Comparison of ENCODE assay signal across 7 cellular contexts in genomic region chr14:64764641-64765520, GRCh38.
A peak's percentile ranks its signal among the peaks of the same experiment; 100 is the strongest.
DNase-seq lines count a peak whose midpoint lies in the region; ATAC-seq, FAIRE-seq and TF ChIP-seq lines count a peak whose summit lies in the region.

No MANE protein-coding gene starts in this region.

- peak; percentile 55 for FAIRE-seq in GM12891 (lab: Jason Lieb, UNC)

- TF ChIP-seq CTCF in gastroesophageal sphincter (IDR thresholded peaks at IDR 0.05) (peak in 3 of 4 experiments; percentile 89 to 96 (median 93)), neutrophil (IDR thresholded peaks at IDR 0.05) (peak; percentile 92)

- DNase-seq in GM12891 (ENCODE audit: insufficient read length, low spot score) (peak; percentile 88), KBM-7 (peak; percentile 88), SHP77 (lab: John Stamatoyannopoulos, UW) (peak; percentile 46 to 50), activated gamma-delta T cell treated with Interleukin-2 at 50 U/mL for 16 hours (peak; percentile 59)

- H3K4me1 ChIP-seq in gastroesophageal sphincter: peaks cover 0 to 46% (median 15%) of the 10 kb centered on the region in 3 donors
- peaks cover 12 to 28% of the 10 kb centered on the region in 2 experiments for H3K4me1 ChIP-seq in neutrophil (ENCODE audit: control insufficient read depth in 1 of 2, insufficient read depth in 1 of 2, low read depth in 1 of 2, low read length in 1 of 2)
- H3K4me1 ChIP-seq in subcutaneous abdominal adipose tissue (ENCODE audit: control insufficient read depth in 5 of 5, insufficient read depth in 5 of 5, low read length in 5 of 5): peaks cover 8 to 24% (median 16%) of the 10 kb centered on the region in 5 donors

- peak overlapping the region in 1 of 5 donors; percentile 36 for H3K9ac ChIP-seq in subcutaneous abdominal adipose tissue (ENCODE audit: low read length in 5 of 5)

- no peaks in the 10 kb centered on the region for H3K36me3 ChIP-seq in gastroesophageal sphincter
- no peaks in the 10 kb centered on the region for H3K36me3 ChIP-seq in neutrophil
- no peaks in the 10 kb centered on the region for H3K36me3 ChIP-seq in subcutaneous abdominal adipose tissue (ENCODE audit: control insufficient read depth in 5 of 5, insufficient read depth in 5 of 5, low read length in 5 of 5)

- TF ChIP-seq POLR2A in GM12891 (IDR thresholded peaks at IDR 0.05; ENCODE audit: low read depth, low read length): no peak
- no peak for TF ChIP-seq POLR2A in gastroesophageal sphincter (IDR thresholded peaks at IDR 0.05)

- H3K27ac ChIP-seq in gastroesophageal sphincter (peak overlapping the region in 3 of 4 donors; percentile 22 to 46 (median 41)), neutrophil (no peak overlapping the region), subcutaneous abdominal adipose tissue (ENCODE audit: low read depth, low read length) (no peak overlapping the region)

- 12% methylated on average over 8 of the region's 29 CpGs; no CpG with 5 or more reads in 1 of the 2 donors for WGBS in gastroesophageal sphincter (ENCODE audit: low coverage in 1 of 2), 2 donors

- H3K27me3 ChIP-seq in gastroesophageal sphincter (no peaks in the 10 kb centered on the region), neutrophil (peaks cover 38% of the 10 kb centered on the region), subcutaneous abdominal adipose tissue (ENCODE audit: control insufficient read depth in 5 of 5, insufficient read depth in 4 of 5, low read length in 5 of 5) (peaks cover 0 to 13% (median 8%) of the 10 kb centered on the region in 5 donors)

- peak; percentile 73 for ATAC-seq in gastroesophageal sphincter

- TF ChIP-seq EP300 in gastroesophageal sphincter (IDR thresholded peaks at IDR 0.05): no peak

- H3K9me3 ChIP-seq in gastroesophageal sphincter: no peaks in the 10 kb centered on the region
- no peaks in the 10 kb centered on the region for H3K9me3 ChIP-seq in neutrophil
- no peaks in the 10 kb centered on the region for H3K9me3 ChIP-seq in subcutaneous abdominal adipose tissue (ENCODE audit: control insufficient read depth in 5 of 5, low read length in 5 of 5)

- in situ Hi-C loops in KBM-7 (cut with MboI; ENCODE audit: low pct_unique_long_range_greater_than_20kb, low sequenced_read_pairs): loop anchor here (10.0 kb wide), 1 partner anchor 90 kb away; no protein-coding TSS in a partner anchor

- peak overlapping the region in 1 of 2 donors; percentile 43 for H3K4me3 ChIP-seq in gastroesophageal sphincter
- H3K4me3 ChIP-seq in neutrophil (ENCODE audit: low read depth in 1 of 2, low read length in 1 of 2): peak overlapping the region; percentile 52 to 57
- peak overlapping the region in 4 of 5 donors; percentile 42 to 57 (median 46) for H3K4me3 ChIP-seq in subcutaneous abdominal adipose tissue (ENCODE audit: low read depth in 1 of 5, low read length in 5 of 5)

TF ChIP-seq in GM12891, 5 proteins besides CTCF, POLR2A, EP300 and RAD21:
- no peak for TF ChIP-seq PAX5 (IDR thresholded peaks at IDR 0.05; ENCODE audit: insufficient read depth, low read length, severe bottlenecking)
- TF ChIP-seq TAF1 (IDR thresholded peaks at IDR 0.05; ENCODE audit: low read depth, low read length): no peak
- no peak for TF ChIP-seq POLR2AphosphoS5 (IDR thresholded peaks at IDR 0.05; ENCODE audit: low read depth, low read length)
- no peak for TF ChIP-seq SPI1 (IDR thresholded peaks at IDR 0.05; ENCODE audit: low read depth, low read length)
- TF ChIP-seq POU2F2 (IDR thresholded peaks at IDR 0.05; ENCODE audit: low read depth, low read length): no peak

Comparison
In these comparisons a context has a peak if more than half of its experiments do, and no peak if none do; other contexts are left out.
1. H3K27ac ChIP-seq: peak in gastroesophageal sphincter (3 of 4); none in neutrophil (single experiment) and subcutaneous abdominal adipose tissue (single experiment).
2. Peak in every context shown above with its lines, with median percentiles within 50 percentile points of each other: DNase-seq.